20 cellular contexts compared by ENCODE assay signal in the genomic region with DNA sequence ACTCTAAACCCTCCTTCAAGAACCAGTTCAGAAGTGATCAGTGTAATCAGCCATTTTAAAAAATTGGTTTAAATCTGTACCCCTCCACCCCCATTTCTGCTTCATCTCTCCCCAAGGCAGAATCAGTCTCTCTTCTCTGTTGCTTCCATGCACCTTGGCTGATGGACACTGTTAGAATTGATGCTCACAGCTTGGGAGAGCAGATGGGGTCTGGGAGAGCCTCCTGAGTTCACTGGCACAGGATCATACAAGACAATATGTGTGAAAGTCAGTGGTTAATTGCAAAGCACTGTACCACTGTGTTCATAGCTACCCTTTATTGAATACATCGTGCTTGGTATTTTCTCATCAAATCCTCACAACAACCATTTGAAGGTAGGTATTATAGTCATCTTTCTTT.
"Had no signal": no experiment of that assay in that cellular context is flagged by ENCODE, and none has a peak within 500 bp of the region (broad histone marks: within the 10 kb centered on the region; RNA-seq: fewer than 3 reads in every experiment).

No MANE protein-coding gene starts in this region.

- H3K4me1 ChIP-seq: right lobe of liver had no signal

- H3K9me3 ChIP-seq: esophagus muscularis mucosa, gastroesophageal sphincter, heart right ventricle, ovary, right lobe of liver, suprapubic skin had no signal

- H3K27ac ChIP-seq: esophagus muscularis mucosa, gastroesophageal sphincter, ovary, right lobe of liver, suprapubic skin had no signal

- ATAC-seq: activated CD4-positive, CD25-positive, alpha-beta regulatory T cell treated with anti-CD3 and anti-CD28 coated beads, Interleukin-2, amount 50 U/mL, for 24 hours; gastroesophageal sphincter had no signal

- DNase-seq: activated CD4-positive, alpha-beta T cell treated with anti-CD3 and anti-CD28 coated beads, Interleukin-2, amount 50 U/mL, for 1 hour; activated CD8-positive, alpha-beta memory T cell treated with anti-CD3 and anti-CD28 coated beads, Interleukin-2, amount 50 U/mL, for 48 hours; activated effector memory CD4-positive, alpha-beta T cell treated with Interleukin-2 at 50 U/mL for 16 hours; activated naive CD4-positive, alpha-beta T cell treated with anti-CD3 and anti-CD28 coated beads, Interleukin-2, amount 50 U/mL, for 16 hours; activated T-cell treated with anti-CD3 and anti-CD28 coated beads, Interleukin-2, amount 50 U/mL, for 48 hours; aorta; effector CD8-positive, alpha-beta T cell; heart right ventricle; natural killer cell; ovary; right lobe of liver; stimulated activated CD4-positive, alpha-beta T cell treated with anti-CD3 and anti-CD28 coated beads, Interleukin-15, amount 100 ng/mL, for 24 hours; stimulated activated CD4-positive, alpha-beta T cell treated with anti-CD3 and anti-CD28 coated beads, Interleukin-2, amount 100 ng/mL, for 48 hours; T-helper 1 cell; T-helper 9 cell had no signal

- H3K36me3 ChIP-seq: esophagus muscularis mucosa, gastroesophageal sphincter, heart right ventricle, ovary, right lobe of liver, suprapubic skin had no signal

- H3K27me3 ChIP-seq: esophagus muscularis mucosa, gastroesophageal sphincter, heart right ventricle, ovary, right lobe of liver, suprapubic skin had no signal

- H3K4me3 ChIP-seq: esophagus muscularis mucosa, gastroesophageal sphincter, heart right ventricle, lung, ovary, right lobe of liver, suprapubic skin had no signal
